24 cellular contexts compared by ENCODE assay signal in the genomic region with DNA sequence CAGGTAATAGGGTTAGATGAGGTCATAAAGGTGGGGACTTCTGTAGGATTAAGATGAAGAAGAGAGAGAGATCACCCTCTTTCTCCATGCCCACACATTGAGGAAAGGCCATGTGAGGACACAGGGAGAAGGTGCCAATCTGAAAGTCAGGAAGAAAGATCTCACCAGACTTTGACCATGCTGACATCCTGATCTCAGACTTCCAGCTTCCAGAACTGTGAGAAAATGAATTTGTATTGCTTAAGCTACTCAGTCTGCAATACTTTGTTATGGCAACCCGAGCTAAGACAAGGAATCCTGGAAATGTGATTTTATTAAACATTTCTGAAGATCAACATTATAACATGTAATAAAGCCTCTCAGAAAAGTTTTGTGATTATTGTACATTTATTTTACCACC.
"Had no signal": no experiment of that assay in that cellular context is flagged by ENCODE, and none has a peak within 500 bp of the region (broad histone marks: within the 10 kb centered on the region; RNA-seq: fewer than 3 reads in every experiment).

No MANE protein-coding gene starts in this region.

- DNase-seq: activated B cell treated with CpG ODN at 0.5 μM for 24 hours; activated CD4-positive, alpha-beta T cell treated with anti-CD3 and anti-CD28 coated beads for 1 hour; activated CD4-positive, alpha-beta T cell treated with anti-CD3 and anti-CD28 coated beads, Interleukin-2, amount 10 ng/mL, durations not matched to agents 24 days and 14 days; activated CD4-positive, alpha-beta T cell treated with anti-CD3 and anti-CD28 coated beads, Interleukin-2, amount 50 U/mL, for 48 hours; activated CD8-positive, alpha-beta memory T cell treated with anti-CD3 and anti-CD28 coated beads, Interleukin-2, amount 10 ng/mL, durations not matched to agents 7 days and 5 days; activated effector memory CD4-positive, alpha-beta T cell treated with Interleukin-2 at 50 U/mL for 16 hours; activated naive CD4-positive, alpha-beta T cell; activated T-cell treated with anti-CD3 and anti-CD28 coated beads, Interleukin-2, amount 50 U/mL, for 24 hours; amniotic stem cell; brain microvascular endothelial cell; Kasumi-1; KBM-7; NCI-H1048; NCI-H146; NCI-H187 treated with DMSO at 0.1 percent for 48 hours; NCI-H2081 treated with DMSO at 0.1 percent for 48 hours; NCI-H2227 treated with DMSO at 0.1 percent for 48 hours; NCI-H526; NCI-H774; T-cell; T-helper 2 cell; T1000 had no signal

- FAIRE-seq: TTC549 had no signal

- H3K4me3 ChIP-seq: SK-N-MC had no signal

- H3K36me3 ChIP-seq: brain microvascular endothelial cell had no signal

- H3K27ac ChIP-seq: brain microvascular endothelial cell, SK-N-MC had no signal

- H3K27me3 ChIP-seq: brain microvascular endothelial cell had no signal

- ATAC-seq: activated CD8-positive, alpha-beta memory T cell treated with anti-CD3 and anti-CD28 coated beads, Interleukin-2, amount 10 ng/mL, durations not matched to agents 7 days and 5 days; T-cell had no signal
